21 cellular contexts compared by ENCODE assay signal in the genomic region with DNA sequence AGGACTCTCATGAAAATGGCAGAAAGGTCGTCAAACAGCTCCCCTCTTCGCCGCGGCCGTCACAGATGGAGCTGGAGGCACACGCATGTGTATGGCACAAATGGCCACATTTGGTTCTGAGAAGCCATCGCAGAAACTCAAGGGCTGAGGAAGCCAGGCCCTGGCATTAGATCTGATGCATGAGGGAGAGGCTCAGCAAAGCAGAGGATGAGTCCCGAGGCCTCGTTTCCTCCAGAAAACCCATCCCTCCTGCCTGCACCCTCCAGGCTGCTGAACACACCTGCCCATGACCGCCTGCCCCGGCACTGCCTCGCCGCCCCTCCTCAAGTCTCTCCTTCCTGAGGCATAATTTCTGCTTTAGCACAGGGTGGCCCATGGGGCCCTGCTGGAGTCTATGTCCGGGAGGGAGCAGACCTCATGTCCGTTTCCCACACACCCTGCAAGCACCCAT.
DNase-seq lines count a peak whose midpoint lies in the region; ATAC-seq, FAIRE-seq and TF ChIP-seq lines count a peak whose summit lies in the region.
"Had no signal": no experiment of that assay in that cellular context is flagged by ENCODE, and none has a peak within 500 bp of the region (broad histone marks: within the 10 kb centered on the region; RNA-seq: fewer than 3 reads in every experiment).

No MANE protein-coding gene starts in this region.

- H3K9me3 ChIP-seq in H1 (ENCODE audit: insufficient read depth in 2 of 2, low read depth in 1 of 2, low read length in 1 of 2) (peaks cover 0 to 3% of the 10 kb centered on the region in 2 experiments; a peak in 1 of 4 replicates), mucosa of rectum (ENCODE audit: control insufficient read depth in 2 of 2, low read length in 2 of 2) (no peaks in the 10 kb centered on the region), stomach smooth muscle (ENCODE audit: control insufficient read depth in 2 of 2, low read length in 2 of 2) (peaks cover 0 to 7% of the 10 kb centered on the region in 2 donors)
- H3K9me3 ChIP-seq: adrenal gland had no signal

- no peak overlapping the region for H4K91ac ChIP-seq in H1 (replicated peaks; ENCODE audit: insufficient read length, low read length)

- H2BK5ac ChIP-seq in H1 (ENCODE audit: low read depth, low read length) = no peak overlapping the region

- no peak overlapping the region for H3K18ac ChIP-seq in H1 (ENCODE audit: extremely low read depth, low read length)

- no peaks in the 10 kb centered on the region for H3K36me3 Mint-ChIP-seq in chondrocyte (ENCODE audit: low read depth)
- H3K36me3 Mint-ChIP-seq: stimulated activated naive B cell treated with anti-CD40 and anti-IgM and Interleukin-4, amounts not matched to agents 10 μg/mL and 1 μg/mL and 100 μg/mL, for 72 hours had no signal

- no peak overlapping the region for H3K9ac ChIP-seq in H1 (replicated peaks in 1 of 4; ENCODE audit: extremely low read depth in 1 of 4, low read depth in 3 of 4, low read length in 3 of 4)
- H3K9ac ChIP-seq in mucosa of rectum (ENCODE audit: low read depth in 1 of 2, low read length in 2 of 2) = no peak overlapping the region
- peak overlapping the region; percentile 36 to 64 for H3K9ac ChIP-seq in stomach smooth muscle (ENCODE audit: low read length in 2 of 2)

- no peak for TF ChIP-seq POLR2A in H1 (IDR thresholded peaks at IDR 0.05; ENCODE audit: control extremely low read depth in 1 of 2, low read depth in 2 of 2, low read length in 2 of 2)

- CTCF ChIA-PET in H1 (lab: Charles Lee; ENCODE audit: partially characterized antibody) = interaction anchor here (1.4 kb wide), 1 partner anchor 218 kb away, joined by 3 read pairs; no protein-coding TSS in a partner anchor

- H3K4me2 ChIP-seq in H1 (ENCODE audit: insufficient read depth in 1 of 2, low read depth in 2 of 2, low read length in 2 of 2) = no peak overlapping the region
- H3K4me2 ChIP-seq: PC-9 had no signal

- no peak overlapping the region for H2BK12ac ChIP-seq in H1 (ENCODE audit: low read depth, low read length)

- POLR2A ChIA-PET in H1 (lab: Charles Lee; ENCODE audit: partially characterized antibody) = no interaction called here

- no peak overlapping the region for H3K56ac ChIP-seq in H1 (replicated peaks; ENCODE audit: insufficient read length, low read depth, low read length)

- H2BK120ac ChIP-seq in H1 (replicated peaks; ENCODE audit: low read depth, low read length) = no peak overlapping the region

- no peak overlapping the region for H2AFZ ChIP-seq in H1 (ENCODE audit: low read length)
- H2AFZ ChIP-seq: PC-9 had no signal

- H3K27ac ChIP-seq in H1 (ENCODE audit: low read depth, low read length) (no peak overlapping the region), mucosa of rectum (ENCODE audit: low read depth in 2 of 2, low read length in 2 of 2) (peak overlapping the region; percentile 11 to 80), stomach smooth muscle (ENCODE audit: low read length) (peak overlapping the region; percentile 93)
- H3K27ac ChIP-seq: PC-9 had no signal

- H3K4me1 Mint-ChIP-seq in chondrocyte (ENCODE audit: low read depth) = no peaks in the 10 kb centered on the region
- H3K4me1 Mint-ChIP-seq: stimulated activated naive B cell treated with anti-CD40 and anti-IgM and Interleukin-4, amounts not matched to agents 10 μg/mL and 1 μg/mL and 100 μg/mL, for 72 hours had no signal

- H3K4me1 ChIP-seq in H1 (replicated peaks in 1 of 4; ENCODE audit: control insufficient read depth in 3 of 4, insufficient read depth in 4 of 4, low read length in 3 of 4) = no peaks in the 10 kb centered on the region; a peak in 1 of 7 replicates
- H3K4me1 ChIP-seq in mucosa of rectum (ENCODE audit: control insufficient read depth in 2 of 2, insufficient read depth in 2 of 2, low read length in 2 of 2) = peaks cover 3 to 6% of the 10 kb centered on the region in 2 donors
- H3K4me1 ChIP-seq in stomach smooth muscle (ENCODE audit: control insufficient read depth, insufficient read depth, low read length) = peaks cover 28% of the 10 kb centered on the region
- H3K4me1 ChIP-seq: adrenal gland had no signal

- no peak overlapping the region for H3K4ac ChIP-seq in H1 (replicated peaks; ENCODE audit: insufficient read length, low read depth, low read length)

- H3K4me3 Mint-ChIP-seq in chondrocyte (ENCODE audit: unreplicated experiment) = no peak overlapping the region
- H3K4me3 Mint-ChIP-seq: activated T-helper 1 cell treated with anti-CD3 and anti-CD28 coated beads, Interleukin-12 subunit alpha, Interleukin-12 subunit beta, Interleukin-2, Interleukin-4 antibody, amounts not matched to agents 30 ng/mL and 10 ng/mL and 1 ng/mL, durations not matched to agents 14 hours and 24 hours and 36 hours; nephron progenitor cell; stimulated activated naive B cell treated with anti-CD40 and anti-IgM and Interleukin-4, amounts not matched to agents 10 μg/mL and 1 μg/mL and 100 μg/mL, for 72 hours had no signal

- H3K4me3 ChIP-seq in H1 (ENCODE audit: extremely low read depth in 1 of 4, insufficient read depth in 2 of 4, low read depth in 3 of 4, low read length in 4 of 4) = no peak overlapping the region
- no peak overlapping the region for H3K4me3 ChIP-seq in mucosa of rectum (ENCODE audit: low read length in 2 of 2)
- no peak overlapping the region for H3K4me3 ChIP-seq in stomach smooth muscle (ENCODE audit: low read length in 2 of 2)
- H3K4me3 ChIP-seq: adrenal gland, PC-9, tibial nerve had no signal

- H4K8ac ChIP-seq in H1 (ENCODE audit: extremely low read depth, insufficient read depth, low read length) = no peak overlapping the region

- H3K9me3 Mint-ChIP-seq in chondrocyte (ENCODE audit: low read depth) = no peaks in the 10 kb centered on the region

- H3K27ac Mint-ChIP-seq in chondrocyte (ENCODE audit: unreplicated experiment) = no peak overlapping the region
- H3K27ac Mint-ChIP-seq: activated T-helper 1 cell treated with anti-CD3 and anti-CD28 coated beads, Interleukin-12 subunit alpha, Interleukin-12 subunit beta, Interleukin-2, Interleukin-4 antibody, amounts not matched to agents 30 ng/mL and 10 ng/mL and 1 ng/mL, durations not matched to agents 14 hours and 24 hours and 36 hours; nephron progenitor cell; stimulated activated naive B cell treated with anti-CD40 and anti-IgM and Interleukin-4, amounts not matched to agents 10 μg/mL and 1 μg/mL and 100 μg/mL, for 72 hours had no signal

- ATAC-seq in HG03342 (IDR thresholded peaks at IDR 0.05; ENCODE audit: unreplicated experiment) = no peak
- ATAC-seq: activated CD4-positive, CD25-positive, alpha-beta regulatory T cell treated with anti-CD3 and anti-CD28 coated beads, Interleukin-2, amount 50 U/mL, for 24 hours; stimulated activated naive B cell treated with anti-CD40 and anti-IgM and Interleukin-4, amounts not matched to agents 10 μg/mL and 1 μg/mL and 100 μg/mL, for 72 hours had no signal

- H3K27me3 Mint-ChIP-seq in chondrocyte (ENCODE audit: low read depth) = peaks cover 2% of the 10 kb centered on the region

- no peak overlapping the region for H3K23ac ChIP-seq in H1 (ENCODE audit: insufficient read length)

- H4K20me1 ChIP-seq in H1 (replicated peaks in 1 of 2; ENCODE audit: control insufficient read depth in 1 of 2, insufficient read depth in 2 of 2, low read length in 2 of 2) = no peaks in the 10 kb centered on the region

- TF ChIP-seq EP300 in H1 (IDR thresholded peaks at IDR 0.05; ENCODE audit: borderline replicate concordance in 1 of 2, low read depth in 2 of 2, low read length in 2 of 2) = no peak

- no peaks in the 10 kb centered on the region for H3K23me2 ChIP-seq in H1 (ENCODE audit: low read depth, low read length)

- FAIRE-seq in H1 (lab: Jason Lieb, UNC) = no peak

- no peak overlapping the region for H2BK20ac ChIP-seq in H1 (ENCODE audit: low read length)

- H3K14ac ChIP-seq in H1 (ENCODE audit: insufficient read length) = no peak overlapping the region

- DNase-seq in chondrocyte (ENCODE audit: low spot score) (peak; percentile 57), H1 (ENCODE audit: low read depth in 1 of 2, low spot score in 2 of 2) (no peak), RKO (ENCODE audit: low spot score) (no peak), NCI-H2171 (lab: John Stamatoyannopoulos, UW) (no peak), KG1 (lab: John Stamatoyannopoulos, UW) (no peak)
- DNase-seq: effector CD8-positive, alpha-beta T cell; EL; mesendoderm; NCI-H1694 treated with DMSO at 0.1 percent for 48 hours; NCI-H2227 treated with DMSO at 0.1 percent for 48 hours; nephron progenitor cell; PC-9; stimulated activated CD4-positive, alpha-beta T cell treated with anti-CD3 and anti-CD28 coated beads, Interleukin-15, amount 100 ng/mL, for 24 hours; stimulated activated naive B cell treated with anti-CD40 and anti-IgM and Interleukin-4, amounts not matched to agents 10 μg/mL and 1 μg/mL and 100 μg/mL, for 72 hours had no signal

- H2AK5ac ChIP-seq in H1 (ENCODE audit: low read depth, low read length) = 0 out of 2 replicates have a peak overlapping the region, but pooled peaks have one; percentile 39

- no peak overlapping the region for H4K5ac ChIP-seq in H1 (ENCODE audit: insufficient read length, low read depth, low read length)

- H2BK15ac ChIP-seq in H1 (ENCODE audit: low read length) = no peak overlapping the region

- no peak for TF ChIP-seq RAD21 in H1 (IDR thresholded peaks at IDR 0.05 in 1 of 2, conservative IDR thresholded peaks at IDR 0.05 in 1 of 2; ENCODE audit: low read depth in 2 of 2, low read length in 2 of 2)

- no peaks in the 10 kb centered on the region for H3K79me2 ChIP-seq in H1 (ENCODE audit: control insufficient read depth in 1 of 2, insufficient read depth in 2 of 2, low read length in 2 of 2)

- H3K36me3 ChIP-seq in H1 (ENCODE audit: control insufficient read depth in 2 of 4, insufficient read depth in 4 of 4, low read length in 3 of 4) = no peaks in the 10 kb centered on the region
- H3K36me3 ChIP-seq in mucosa of rectum (ENCODE audit: control insufficient read depth in 2 of 2, insufficient read depth in 2 of 2, low read length in 2 of 2) = no peaks in the 10 kb centered on the region
- no peaks in the 10 kb centered on the region for H3K36me3 ChIP-seq in stomach smooth muscle (ENCODE audit: control insufficient read depth in 2 of 2, insufficient read depth in 2 of 2, low read length in 2 of 2)
- H3K36me3 ChIP-seq: adrenal gland, tibial nerve had no signal

- H3K27me3 ChIP-seq in H1 (replicated peaks in 1 of 4; ENCODE audit: control insufficient read depth in 3 of 4, extremely low read depth in 1 of 4, insufficient read depth in 3 of 4, low read length in 3 of 4) (no peaks in the 10 kb centered on the region), mucosa of rectum (ENCODE audit: control insufficient read depth in 2 of 2, insufficient read depth in 2 of 2, low read length in 2 of 2) (no peaks in the 10 kb centered on the region), stomach smooth muscle (ENCODE audit: control insufficient read depth in 1 of 2, insufficient read depth in 2 of 2, low read length in 2 of 2) (peaks cover 0 to 2% of the 10 kb centered on the region in 2 donors)
- H3K27me3 ChIP-seq: adrenal gland, tibial nerve had no signal

- H3K79me1 ChIP-seq in H1 (ENCODE audit: low read depth, low read length) = no peaks in the 10 kb centered on the region

- WGBS in H1 (ENCODE audit: extremely low coverage in 1 of 2, insufficient coverage in 1 of 2, insufficient read length in 1 of 2, insufficient replicate concordance in 2 of 2, low coverage in 1 of 2, low lambda C conversion rate in 2 of 2, missing lambda C conversion rate in 1 of 2), 2 experiments = 90% methylated on average over 12 of the region's 15 CpGs; no CpG with 5 or more reads in 1 of the 2 experiments

- TF ChIP-seq CTCF in chondrocyte (IDR thresholded peaks at IDR 0.05) (no peak), H1 (IDR thresholded peaks at IDR 0.05; ENCODE audit: control extremely low read depth in 1 of 3, insufficient read depth in 1 of 3, low read depth in 1 of 3, low read length in 3 of 3) (no peak)

Comparison
In these comparisons a context has a peak if more than half of its experiments do, and no peak if none do; other contexts are left out.
1. H3K9ac ChIP-seq: peak in stomach smooth muscle (2 of 2); none in H1 (0 of 4) and mucosa of rectum (0 of 2).